ENCODE assay signal across 8 cellular contexts in the genomic region with DNA sequence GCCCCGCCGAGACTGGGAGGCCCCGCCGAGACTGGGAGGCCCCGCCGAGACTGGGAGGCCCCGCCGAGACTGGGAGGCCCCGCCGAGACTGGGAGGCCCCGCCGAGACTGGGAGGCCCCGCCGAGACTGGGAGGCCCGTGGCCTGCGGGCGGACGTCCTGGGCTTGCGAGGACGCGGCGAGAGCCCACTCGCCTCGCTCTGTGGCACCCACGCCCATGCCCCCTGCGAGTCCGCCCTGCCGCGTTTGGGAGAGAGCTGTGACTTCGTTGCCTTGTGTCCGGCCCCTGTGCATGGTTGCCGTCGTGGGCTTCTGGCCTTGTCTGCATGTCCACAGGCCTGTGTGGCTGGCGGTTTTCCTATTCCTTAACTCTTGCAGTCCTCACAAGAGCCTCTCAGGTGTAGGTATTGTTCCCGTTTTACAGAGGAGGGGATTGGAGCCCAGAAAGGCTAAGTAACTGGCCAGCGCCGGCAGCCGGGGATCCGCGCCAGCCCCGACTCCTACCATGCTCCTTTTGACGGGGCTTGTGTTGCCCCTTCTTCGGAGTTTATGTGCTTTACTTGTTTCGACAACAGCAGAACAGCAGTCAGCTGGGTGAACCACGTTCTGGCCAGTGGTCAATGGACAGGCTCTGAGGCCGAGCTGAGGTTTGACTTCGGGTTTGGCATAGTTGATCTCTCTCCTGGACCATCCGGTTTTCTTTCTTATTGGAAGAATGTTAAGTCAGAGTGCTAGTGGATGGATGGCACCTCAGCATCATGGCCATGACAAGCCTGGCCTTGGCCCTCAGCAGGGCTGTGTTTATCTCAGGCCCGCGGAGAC. TPM values are rescaled to one million over a fixed set of nuclear protein-coding genes. Genes with fewer than 3 reads are reported as not detected.
DNase-seq lines count a peak whose midpoint lies in the region; ATAC-seq, FAIRE-seq and TF ChIP-seq lines count a peak whose summit lies in the region.

No MANE protein-coding gene starts in this region.

- DNase-seq in HAP-1 (ENCODE audit: low spot score in 2 of 2) (no peak), activated B cell treated with CpG ODN at 0.5 μM for 24 hours (no peak), right cardiac atrium (peak in 2 of 3 donors; percentile 65 to 73), epidermal melanocyte (ENCODE audit: insufficient read length, low spot score) (no peak), NCI-H1048 (lab: John Stamatoyannopoulos, UW) (no peak), D721Med (ENCODE audit: insufficient read length, low spot score) (no peak)

- H3K4me1 Mint-ChIP-seq in activated B cell treated with CpG ODN at 0.5 μM for 24 hours, result peaks cover 41% of the 10 kb centered on the region

- in situ Hi-C loops in HAP-1 (cut with MboI; ENCODE audit: low sequenced_read_pairs), result no loop called here

- H3K4me3 ChIP-seq in HAP-1, result peak overlapping the region; percentile 73
- peak overlapping the region; percentile 92 for H3K4me3 ChIP-seq in right cardiac atrium (ENCODE audit: low read length)
- peak overlapping the region; percentile 56 to 92 (median 74) for H3K4me3 ChIP-seq in skin epidermis

- intact Hi-C loops in activated B cell treated with CpG ODN at 0.5 μM for 24 hours (cut with micrococcal nuclease), result loop anchor here (1.0 kb wide), 7 partner anchors 9 to 170 kb away; partner anchors contain the start of genes IRF7, LMNTD2, LRRC56 and RASSF7
- intact Hi-C loops in right cardiac atrium (cut with DNase I), result no loop called here

- no peaks in the 10 kb centered on the region for H3K9me3 ChIP-seq in HAP-1
- no peaks in the 10 kb centered on the region for H3K9me3 ChIP-seq in right cardiac atrium (ENCODE audit: control insufficient read depth, low read length)

- H3K27ac ChIP-seq in right cardiac atrium (ENCODE audit: low read length) (peak overlapping the region; percentile 25), skin epidermis (peak overlapping the region in 20 of 21 experiments; percentile 12 to 99 (median 96))

- ATAC-seq in activated B cell treated with CpG ODN at 0.5 μM for 24 hours (ENCODE audit: low read depth), result no peak
- ATAC-seq in right cardiac atrium, result no peak
- ATAC-seq in GM21381 (IDR thresholded peaks at IDR 0.05; ENCODE audit: unreplicated experiment), result no peak

- peak overlapping the region; percentile 72 for H3K27ac Mint-ChIP-seq in activated B cell treated with CpG ODN at 0.5 μM for 24 hours

- WGBS in right cardiac atrium, result 3% methylated on average over 45 of the region's 50 CpGs

- H3K4me3 Mint-ChIP-seq in activated B cell treated with CpG ODN at 0.5 μM for 24 hours, result peak overlapping the region; percentile 87

- no peak for FAIRE-seq in D721Med (lab: Jason Lieb, UNC)

- H3K36me3 Mint-ChIP-seq in activated B cell treated with CpG ODN at 0.5 μM for 24 hours (ENCODE audit: low read depth), result peaks cover 15% of the 10 kb centered on the region

- TF ChIP-seq CTCF in activated B cell treated with CpG ODN at 0.5 μM for 24 hours (IDR thresholded peaks at IDR 0.05) (no peak), D721Med (IDR thresholded peaks at IDR 0.05; ENCODE audit: insufficient read depth, missing control alignments) (no peak)

- H3K4me1 ChIP-seq in HAP-1 (peaks cover 6% of the 10 kb centered on the region), right cardiac atrium (ENCODE audit: control insufficient read depth, insufficient read depth, low read length) (peaks cover 23% of the 10 kb centered on the region)

- no peaks in the 10 kb centered on the region for H3K27me3 ChIP-seq in HAP-1 (ENCODE audit: low read depth)
- H3K27me3 ChIP-seq in right cardiac atrium (ENCODE audit: control insufficient read depth, insufficient read depth), result no peaks in the 10 kb centered on the region

- H3K27me3 Mint-ChIP-seq in activated B cell treated with CpG ODN at 0.5 μM for 24 hours, result peaks cover 10% of the 10 kb centered on the region

- POLR2A ChIA-PET in activated B cell treated with CpG ODN at 0.5 μM for 24 hours (lab: Charles Lee), result interaction anchor here (0.8 to 3.7 kb wide), 7 partner anchors 22 to 370 kb away, joined by 3 to 43 read pairs (median 9); partner anchors contain the start of genes BET1L, DEAF1, HRAS and LRRC56

- H3K9me3 Mint-ChIP-seq in activated B cell treated with CpG ODN at 0.5 μM for 24 hours, result no peaks in the 10 kb centered on the region

- H3K36me3 ChIP-seq in HAP-1 (replicated peaks), result peaks cover 23% of the 10 kb centered on the region

- CTCF ChIA-PET in activated B cell treated with CpG ODN at 0.5 μM for 24 hours (lab: Charles Lee), result interaction anchor here (1.3 to 1.6 kb wide), 2 partner anchors 21 to 22 kb away, joined by 3 read pairs; no protein-coding TSS in a partner anchor

RNA-seq across cellular contexts. Expression of gene PHRF1, which starts 0.7 kb away (rescaled TPM):
- total RNA-seq in activated B cell treated with CpG ODN at 0.5 μM for 24 hours (42.7 and 49.6 TPM in 2 replicates), right cardiac atrium (10 to 100 TPM; 18.2 to 20.8 (median 20.1) TPM)
- polyA plus RNA-seq in right cardiac atrium, result 17.0 TPM

RNA-seq across cellular contexts. Expression of gene RASSF7, which starts 16.2 kb away (rescaled TPM):
- total RNA-seq in activated B cell treated with CpG ODN at 0.5 μM for 24 hours (14.2 and 14.9 TPM in 2 replicates), right cardiac atrium (1 to 10 TPM; 2.5 to 6.3 (median 3.5) TPM)
- polyA plus RNA-seq in right cardiac atrium, result 5.3 TPM

RNA-seq across cellular contexts. Expression of gene LMNTD2, which starts 16.5 kb away (rescaled TPM):
- total RNA-seq in activated B cell treated with CpG ODN at 0.5 μM for 24 hours (8.6 and 9.1 TPM in 2 replicates), right cardiac atrium (1 to 10 TPM in 2 of 4 donors, under 1 TPM in 2; 0.65 to 1.4 (median 0.83) TPM)
- polyA plus RNA-seq in right cardiac atrium, result 0.50 TPM

RNA-seq across cellular contexts. Expression of gene IRF7, which starts 38.7 kb away (rescaled TPM):
- 74.1 and 75.5 TPM in 2 replicates for total RNA-seq in activated B cell treated with CpG ODN at 0.5 μM for 24 hours
- total RNA-seq in right cardiac atrium, result 10 to 100 TPM in 3 of 4 donors, 1 to 10 TPM in 1; 9.4 to 19.2 (median 13.5) TPM
- polyA plus RNA-seq in right cardiac atrium, result 14.8 TPM

RNA-seq across cellular contexts. Expression of gene LRRC56, which starts 39.7 kb away (rescaled TPM):
- total RNA-seq in activated B cell treated with CpG ODN at 0.5 μM for 24 hours (7.1 and 7.9 TPM in 2 replicates), right cardiac atrium (under 1 TPM; 0.36 to 0.59 (median 0.43) TPM)
- 0.48 TPM for polyA plus RNA-seq in right cardiac atrium

Comparison
In these comparisons a context has a peak if more than half of its experiments do, and no peak if none do; other contexts are left out.
1. DNase-seq: peak in right cardiac atrium (2 of 3); none in HAP-1 (0 of 2), activated B cell treated with CpG ODN at 0.5 μM for 24 hours (single experiment), epidermal melanocyte (single experiment), NCI-H1048 (single experiment) and D721Med (single experiment).
2. Peak in every context shown above with its lines, with median percentiles within 50 percentile points of each other: H3K4me3 ChIP-seq.